Comparison of ENCODE assay signal across 10 cellular contexts in the genomic region with DNA sequence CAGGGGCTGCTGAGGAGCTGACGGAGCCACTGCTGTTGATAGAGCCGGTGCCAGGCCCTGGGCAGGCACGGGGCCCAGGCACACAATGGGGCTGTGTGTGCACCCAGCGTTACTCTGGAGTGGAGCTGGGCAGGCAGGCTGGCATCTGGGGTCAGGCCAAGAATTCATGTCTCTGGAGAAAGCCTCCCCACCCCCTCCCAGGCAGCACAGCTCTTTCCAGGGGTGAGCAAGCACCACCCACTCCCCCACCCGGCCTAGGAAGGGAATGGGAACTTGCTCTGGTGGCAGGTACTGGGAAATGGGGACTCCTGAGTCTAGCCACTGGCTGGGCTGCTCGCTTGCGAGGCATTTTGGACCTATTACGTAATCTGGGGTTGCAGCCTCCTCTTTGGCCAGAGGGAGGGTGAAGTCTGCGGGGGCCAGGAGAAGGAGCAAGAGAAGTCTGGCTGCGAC. TPM values are rescaled to one million over a fixed set of nuclear protein-coding genes. Genes with fewer than 3 reads are reported as not detected.
DNase-seq lines count a peak whose midpoint lies in the region; ATAC-seq, FAIRE-seq and TF ChIP-seq lines count a peak whose summit lies in the region.
"Had no signal": no experiment of that assay in that cellular context is flagged by ENCODE, and none has a peak within 500 bp of the region (broad histone marks: within the 10 kb centered on the region; RNA-seq: fewer than 3 reads in every experiment).

No MANE protein-coding gene starts in this region.

- peaks cover 0 to 6% of the 10 kb centered on the region in 2 donors for H3K36me3 ChIP-seq in gastroesophageal sphincter
- no peaks in the 10 kb centered on the region for H3K36me3 ChIP-seq in pancreas

- no peak for TF ChIP-seq EP300 in gastroesophageal sphincter (IDR thresholded peaks at IDR 0.05)

- peaks cover 0 to 90% (median 47%) of the 10 kb centered on the region in 3 donors for H3K4me1 ChIP-seq in gastroesophageal sphincter
- peaks cover 15 to 26% (median 21%) of the 10 kb centered on the region in 3 donors for H3K4me1 ChIP-seq in pancreas

- H3K27me3 ChIP-seq in gastroesophageal sphincter (no peaks in the 10 kb centered on the region), pancreas (no peaks in the 10 kb centered on the region)

- no peaks in the 10 kb centered on the region for H3K9me3 ChIP-seq in gastroesophageal sphincter
- no peaks in the 10 kb centered on the region for H3K9me3 ChIP-seq in pancreas

- FAIRE-seq in RCC 7860 (lab: Jason Lieb, UNC) (no peak), pancreas (lab: Jason Lieb, UNC) (no peak)

- peak; percentile 71 for ATAC-seq in gastroesophageal sphincter
- peak; percentile 76 to 84 (median 80) for ATAC-seq in pancreas
- ATAC-seq in GM21381 (IDR thresholded peaks at IDR 0.05; ENCODE audit: unreplicated experiment), result no peak
- ATAC-seq: CD8-positive, alpha-beta T cell had no signal

- intact Hi-C loops in pancreas (cut with DNase I), result no loop called here

- TF ChIP-seq CTCF in gastroesophageal sphincter (IDR thresholded peaks at IDR 0.05) (peak in 2 of 4 experiments; percentile 13 to 35), pancreas (IDR thresholded peaks at IDR 0.05) (no peak), GM13976 (IDR thresholded peaks at IDR 0.05; ENCODE audit: borderline replicate concordance, control extremely low read depth, extremely low read depth, insufficient read depth, missing control alignments) (no peak)

- H3K27ac ChIP-seq in gastroesophageal sphincter (peak overlapping the region; percentile 47 to 83 (median 78)), pancreas (peak overlapping the region; percentile 70 to 86 (median 80))

- no peak for TF ChIP-seq POLR2A in gastroesophageal sphincter (IDR thresholded peaks at IDR 0.05)

- DNase-seq in Ammon's horn (ENCODE audit: low spot score) (peak; percentile 97), RCC 7860 (ENCODE audit: low spot score) (peak; percentile 32), pancreas (peak; percentile 71 to 92 (median 84)), GM13976 (ENCODE audit: low spot score) (no peak), SW 1271 (lab: John Stamatoyannopoulos, UW) (no peak)
- no peak for DNase-seq in activated effector memory CD4-positive, alpha-beta T cell treated with anti-CD3 and anti-CD28 coated beads, Interleukin-2, amount 50 U/mL, for 16 hours
- DNase-seq: activated CD4-positive, CD25-positive, alpha-beta regulatory T cell treated with anti-CD3 and anti-CD28 coated beads, Interleukin-2, amount 50 U/mL, for 72 hours; CD8-positive, alpha-beta T cell had no signal

- no peak overlapping the region for H3K4me3 ChIP-seq in gastroesophageal sphincter
- no peak overlapping the region for H3K4me3 ChIP-seq in pancreas

- in situ Hi-C loops in GM13976 (cut with MboI; ENCODE audit: low sequenced_read_pairs, unreplicated experiment), result no loop called here

- 20% methylated on average over 2 of the region's 10 CpGs; no CpG with 5 or more reads in 1 of the 2 donors for WGBS in gastroesophageal sphincter (ENCODE audit: low coverage in 1 of 2), 2 donors
- 32% methylated on average over 8 to 10 of the region's 10 CpGs for WGBS in pancreas, 2 donors

RNA-seq across cellular contexts. Expression of a gene that starts 22.7 kb away (rescaled TPM):
- total RNA-seq in gastroesophageal sphincter (10 to 100 TPM; 16.6 to 42.8 (median 26.1) TPM), pancreas (10 to 100 TPM in 3 of 6 donors, 1 to 10 TPM in 3; 6.5 to 16.2 (median 10.1) TPM)
- polyA plus RNA-seq in pancreas, result 10 to 100 TPM; 27.4 to 49.4 TPM

RNA-seq across cellular contexts. Expression of a gene that starts 34.5 kb away (rescaled TPM):
- total RNA-seq in gastroesophageal sphincter (under 1 TPM in 1 of 4 donors, not detected in 3; 0.62 TPM), pancreas (10 to 100 TPM in 1 of 6 donors, 1 to 10 TPM in 5; 1.0 to 24.4 (median 3.2) TPM)
- 10 to 100 TPM in 1 of 2 donors, 1 to 10 TPM in 1; 1.5 to 33.6 TPM for polyA plus RNA-seq in pancreas
- total RNA-seq: CD8-positive, alpha-beta T cell had no signal

Comparison
In these comparisons a context has a peak if more than half of its experiments do, and no peak if none do; other contexts are left out.
1. DNase-seq: peak in Ammon's horn (single experiment), RCC 7860 (single experiment) and pancreas (6 of 6); none in GM13976 (single experiment), activated effector memory CD4-positive, alpha-beta T cell treated with anti-CD3 and anti-CD28 coated beads, Interleukin-2, amount 50 U/mL, for 16 hours (single experiment) and SW 1271 (0 of 2).